In the genomic region with DNA sequence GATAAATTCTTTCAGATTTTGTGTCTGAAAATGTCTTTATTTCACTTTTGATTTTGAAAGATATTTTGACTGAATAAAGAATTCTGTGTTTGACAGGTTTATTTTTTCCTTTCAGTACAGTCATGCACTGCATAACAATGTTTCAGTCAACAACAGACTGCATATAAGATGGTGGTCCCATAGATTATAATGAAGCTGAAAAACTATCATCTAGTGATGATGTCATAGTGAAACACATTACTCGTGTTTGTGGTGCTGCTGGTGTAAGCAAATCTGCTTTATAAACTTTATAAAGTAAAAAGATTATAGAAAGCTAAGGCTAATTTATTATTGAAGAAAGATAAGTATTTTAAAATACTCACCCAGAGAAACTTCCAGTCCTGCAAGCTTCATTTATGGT, we compare ENCODE assay signal across 30 cellular contexts.
"Had no signal": no experiment of that assay in that cellular context is flagged by ENCODE, and none has a peak within 500 bp of the region (broad histone marks: within the 10 kb centered on the region; RNA-seq: fewer than 3 reads in every experiment).

No MANE protein-coding gene starts in this region.

- H3K36me3 Mint-ChIP-seq: stimulated activated memory B cell treated with anti-CD40 and anti-IgM and Interleukin-4, amounts not matched to agents 10 μg/mL and 1 μg/mL and 100 μg/mL, for 72 hours had no signal

- H3K27ac Mint-ChIP-seq: naive B cell; naive thymus-derived CD8-positive, alpha-beta T cell; natural killer cell treated with Interleukin-12 subunit alpha and Interleukin-12 subunit beta and Interleukin-15 and Interleukin-18, amount 100 ng/mL, for 72 hours; nephron progenitor cell; stimulated activated memory B cell treated with anti-CD40 and anti-IgM and Interleukin-4, amounts not matched to agents 10 μg/mL and 1 μg/mL and 100 μg/mL, for 72 hours; stimulated activated naive CD8-positive, alpha-beta T cell treated with anti-CD3 and anti-CD28 coated beads, Interleukin-15, Interleukin-2, amounts not matched to agents 100 ng/mL and 50 ng/mL, for 24 hours; type B pancreatic cell had no signal

- FAIRE-seq: pancreas had no signal

- H3K27me3 Mint-ChIP-seq: natural killer cell treated with Interleukin-12 subunit alpha and Interleukin-12 subunit beta and Interleukin-15 and Interleukin-18, amount 100 ng/mL, for 72 hours; type B pancreatic cell had no signal

- H3K4me3 Mint-ChIP-seq: naive B cell; naive thymus-derived CD8-positive, alpha-beta T cell; natural killer cell treated with Interleukin-12 subunit alpha and Interleukin-12 subunit beta and Interleukin-15 and Interleukin-18, amount 100 ng/mL, for 72 hours; nephron progenitor cell; neural crest cell; stimulated activated memory B cell treated with anti-CD40 and anti-IgM and Interleukin-4, amounts not matched to agents 10 μg/mL and 1 μg/mL and 100 μg/mL, for 72 hours; stimulated activated naive CD8-positive, alpha-beta T cell treated with anti-CD3 and anti-CD28 coated beads, Interleukin-15, Interleukin-2, amounts not matched to agents 100 ng/mL and 50 ng/mL, for 24 hours; type B pancreatic cell had no signal

- H3K9me3 Mint-ChIP-seq: type B pancreatic cell had no signal

- H3K4me1 Mint-ChIP-seq: naive thymus-derived CD8-positive, alpha-beta T cell; neural crest cell; stimulated activated memory B cell treated with anti-CD40 and anti-IgM and Interleukin-4, amounts not matched to agents 10 μg/mL and 1 μg/mL and 100 μg/mL, for 72 hours had no signal

- DNase-seq: naive B cell; naive thymus-derived CD8-positive, alpha-beta T cell; nephron progenitor cell; nucleus accumbens; pancreas; psoas muscle; right cardiac atrium; spleen; stimulated activated CD4-positive, alpha-beta T cell treated with anti-CD3 and anti-CD28 coated beads, Interleukin-12 subunit alpha, Interleukin-12 subunit beta, amount 100 ng/mL, for 4 hours; stimulated activated CD4-positive, alpha-beta T cell treated with anti-CD3 and anti-CD28 coated beads, Interleukin-1b, Interleukin-23, amount 100 ng/mL, for 48 hours; stimulated activated CD4-positive, alpha-beta T cell treated with anti-CD3 and anti-CD28 coated beads, Interleukin-4, amount 100 ng/mL, for 1 hour; stimulated activated CD4-positive, alpha-beta T cell treated with anti-CD3 and anti-CD28 coated beads, Interleukin-4, amount 100 ng/mL, for 4 hours; stimulated activated CD8-positive, alpha-beta memory T cell treated with anti-CD3 and anti-CD28 coated beads, Interleukin-4, amount 100 ng/mL, for 48 hours; stimulated activated naive CD4-positive, alpha-beta T cell; substantia nigra; testis; tibial artery; transverse colon; upper lobe of right lung; uterus had no signal

- H3K4me3 ChIP-seq: pancreas, psoas muscle, skin epidermis, smooth muscle cell, spleen, suprapubic skin, testis, tibial artery, transverse colon, upper lobe of right lung, uterus had no signal

- H3K36me3 ChIP-seq: neutrophil, pancreas, spleen, suprapubic skin, tibial artery, transverse colon, upper lobe of right lung, uterus had no signal

- H3K27ac ChIP-seq: neutrophil, pancreas, psoas muscle, skin epidermis, spleen, suprapubic skin, testis, tibial artery, transverse colon, upper lobe of right lung, uterus had no signal

- ATAC-seq: naive thymus-derived CD8-positive, alpha-beta T cell; natural killer cell treated with Interleukin-12 subunit alpha and Interleukin-12 subunit beta and Interleukin-15 and Interleukin-18, amount 100 ng/mL, for 72 hours; pancreas; psoas muscle; right cardiac atrium; sciatic nerve; stimulated activated memory B cell treated with anti-CD40 and anti-IgM and Interleukin-4, amounts not matched to agents 10 μg/mL and 1 μg/mL and 100 μg/mL, for 72 hours; upper lobe of right lung had no signal

- H3K4me2 ChIP-seq: smooth muscle cell had no signal

- H3K27me3 ChIP-seq: neutrophil, pancreas, spleen, suprapubic skin, testis, tibial artery, transverse colon, upper lobe of right lung, uterus had no signal

- H3K9me3 ChIP-seq: pancreas, suprapubic skin, testis, upper lobe of right lung had no signal

- H3K4me1 ChIP-seq: pancreas, spleen, testis, transverse colon, upper lobe of right lung, uterus had no signal
